In genomic region chr2:168087406-168087805, GRCh38 we compare ENCODE assay signal across 21 cellular contexts.
DNase-seq lines count a peak whose midpoint lies in the region; ATAC-seq, FAIRE-seq and TF ChIP-seq lines count a peak whose summit lies in the region.
"Had no signal": no experiment of that assay in that cellular context is flagged by ENCODE, and none has a peak within 500 bp of the region (broad histone marks: within the 10 kb centered on the region; RNA-seq: fewer than 3 reads in every experiment).

No MANE protein-coding gene starts in this region.

- H3K9ac ChIP-seq in mammary epithelial cell (ENCODE audit: insufficient read depth, low read length) (no peak overlapping the region), neural progenitor cell (no peak overlapping the region)

- no peaks in the 10 kb centered on the region for H3F3A ChIP-seq in neural progenitor cell (ENCODE audit: low read depth)

- dilution Hi-C loops in mammary epithelial cell (cut with HindIII; ENCODE audit: low sequenced_read_pairs), result no loop called here

- CTCF ChIA-PET in mammary epithelial cell (lab: Charles Lee; ENCODE audit: low non-redundant PET), result interaction anchor here (0.6 kb wide), 1 partner anchor 388 kb away, joined by 3 read pairs; no protein-coding TSS in a partner anchor
- CTCF ChIA-PET in CD8-positive, alpha-beta memory T cell (lab: Charles Lee), result no interaction called here

- no peak overlapping the region for H2AFZ ChIP-seq in mammary epithelial cell (ENCODE audit: low read depth, low read length)
- H2AFZ ChIP-seq in neural progenitor cell (replicated peaks), result no peak overlapping the region

- H3K9me3 ChIP-seq in breast epithelium, result no peaks in the 10 kb centered on the region
- H3K9me3 ChIP-seq in mammary epithelial cell (replicated peaks; ENCODE audit: insufficient read depth, low read length), result no peaks in the 10 kb centered on the region
- no peaks in the 10 kb centered on the region for H3K9me3 ChIP-seq in WERI-Rb-1 (ENCODE audit: severe bottlenecking)
- H3K9me3 ChIP-seq in neural progenitor cell (ENCODE audit: low read depth), result no peaks in the 10 kb centered on the region
- no peaks in the 10 kb centered on the region for H3K9me3 ChIP-seq in CD8-positive, alpha-beta memory T cell (ENCODE audit: low read length)
- H3K9me3 ChIP-seq: BE2C had no signal

- no peak for TF ChIP-seq CTCF in breast epithelium (IDR thresholded peaks at IDR 0.05)
- TF ChIP-seq CTCF in mammary epithelial cell (conservative IDR thresholded peaks at IDR 0.05 in 1 of 2, IDR thresholded peaks at IDR 0.05 in 1 of 2; ENCODE audit: extremely low read depth in 1 of 2, insufficient read depth in 1 of 2, low read depth in 1 of 2, low read length in 2 of 2), result no peak
- TF ChIP-seq CTCF in WERI-Rb-1 (IDR thresholded peaks at IDR 0.05; ENCODE audit: low read depth, low read length), result no peak
- TF ChIP-seq CTCF in neural progenitor cell (IDR thresholded peaks at IDR 0.05), result no peak

- H3K4me1 ChIP-seq in breast epithelium, result no peaks in the 10 kb centered on the region
- H3K4me1 ChIP-seq in mammary epithelial cell (ENCODE audit: insufficient read depth, low read length), result no peaks in the 10 kb centered on the region
- H3K4me1 ChIP-seq in neural progenitor cell, result peaks cover 23% of the 10 kb centered on the region
- peaks cover 5% of the 10 kb centered on the region for H3K4me1 ChIP-seq in CD8-positive, alpha-beta memory T cell (ENCODE audit: insufficient read depth, low read length)
- H3K4me1 ChIP-seq: BE2C had no signal

- TF ChIP-seq POLR2A in breast epithelium (IDR thresholded peaks at IDR 0.05) (no peak), GM12892 (IDR thresholded peaks at IDR 0.05; ENCODE audit: low read depth, low read length) (no peak)

- POLR2A ChIA-PET in CD8-positive, alpha-beta memory T cell (lab: Charles Lee), result no interaction called here

- no peak overlapping the region for H3K4me3 Mint-ChIP-seq in neural progenitor cell
- peak overlapping the region in 1 of 7 donors; percentile 24 for H3K4me3 Mint-ChIP-seq in CD8-positive, alpha-beta memory T cell
- no peak overlapping the region for H3K4me3 Mint-ChIP-seq in activated naive CD8-positive, alpha-beta T cell treated with anti-CD3 and anti-CD28 coated beads, Interleukin-2, amount 50 U/mL, for 24 hours
- H3K4me3 Mint-ChIP-seq: CD4-positive, alpha-beta memory T cell had no signal

- no peaks in the 10 kb centered on the region for H3K79me2 ChIP-seq in mammary epithelial cell (ENCODE audit: insufficient read depth, low read length)
- H3K79me2 ChIP-seq in neural progenitor cell (ENCODE audit: low read depth), result no peaks in the 10 kb centered on the region

- H3K36me3 ChIP-seq in breast epithelium (no peaks in the 10 kb centered on the region), mammary epithelial cell (ENCODE audit: insufficient read depth, low read length) (no peaks in the 10 kb centered on the region), WERI-Rb-1 (no peaks in the 10 kb centered on the region), neural progenitor cell (no peaks in the 10 kb centered on the region)
- no peaks in the 10 kb centered on the region for H3K36me3 ChIP-seq in CD8-positive, alpha-beta memory T cell (ENCODE audit: insufficient read depth, low read length)
- H3K36me3 ChIP-seq: BE2C had no signal

- peaks cover 4% of the 10 kb centered on the region for H3K27me3 Mint-ChIP-seq in neural progenitor cell (ENCODE audit: insufficient read depth, low read depth)
- H3K27me3 Mint-ChIP-seq in CD8-positive, alpha-beta memory T cell, result no peaks in the 10 kb centered on the region
- H3K27me3 Mint-ChIP-seq in activated naive CD8-positive, alpha-beta T cell treated with anti-CD3 and anti-CD28 coated beads, Interleukin-2, amount 50 U/mL, for 24 hours, result no peaks in the 10 kb centered on the region
- H3K27me3 Mint-ChIP-seq: CD4-positive, alpha-beta memory T cell had no signal

- H3K27me3 ChIP-seq in breast epithelium (no peaks in the 10 kb centered on the region), mammary epithelial cell (ENCODE audit: insufficient read depth, low read length) (no peaks in the 10 kb centered on the region), WERI-Rb-1 (ENCODE audit: insufficient read depth, low read depth, severe bottlenecking) (no peaks in the 10 kb centered on the region), neural progenitor cell (no peaks in the 10 kb centered on the region)
- H3K27me3 ChIP-seq in CD8-positive, alpha-beta memory T cell (ENCODE audit: insufficient read depth, low read length, poor library complexity, severe bottlenecking), result no peaks in the 10 kb centered on the region
- H3K27me3 ChIP-seq: BE2C had no signal

- H3K4me2 ChIP-seq in mammary epithelial cell (ENCODE audit: insufficient read depth, low read depth, low read length) (no peak overlapping the region), neural progenitor cell (no peak overlapping the region)

- H3K4me1 Mint-ChIP-seq in neural progenitor cell, result peaks cover 9% of the 10 kb centered on the region
- peaks cover 25 to 34% (median 30%) of the 10 kb centered on the region in 3 donors for H3K4me1 Mint-ChIP-seq in CD8-positive, alpha-beta memory T cell
- peaks cover 18% of the 10 kb centered on the region for H3K4me1 Mint-ChIP-seq in activated naive CD8-positive, alpha-beta T cell treated with anti-CD3 and anti-CD28 coated beads, Interleukin-2, amount 50 U/mL, for 24 hours

- H3K9me3 Mint-ChIP-seq in neural progenitor cell, result no peaks in the 10 kb centered on the region
- H3K9me3 Mint-ChIP-seq in CD8-positive, alpha-beta memory T cell, result no peaks in the 10 kb centered on the region
- no peaks in the 10 kb centered on the region for H3K9me3 Mint-ChIP-seq in activated naive CD8-positive, alpha-beta T cell treated with anti-CD3 and anti-CD28 coated beads, Interleukin-2, amount 50 U/mL, for 24 hours
- H3K9me3 Mint-ChIP-seq: CD4-positive, alpha-beta memory T cell had no signal

- H3K27ac ChIP-seq in breast epithelium, result peak overlapping the region; percentile 76 to 88
- H3K27ac ChIP-seq in mammary epithelial cell (ENCODE audit: insufficient read depth, low read depth, low read length), result no peak overlapping the region
- H3K27ac ChIP-seq in WERI-Rb-1, result no peak overlapping the region; the same call in 1 of the 2 replicates
- H3K27ac ChIP-seq in neural progenitor cell, result no peak overlapping the region
- no peak overlapping the region for H3K27ac ChIP-seq in CD8-positive, alpha-beta memory T cell (ENCODE audit: low read depth, low read length)

- ATAC-seq in activated naive CD8-positive, alpha-beta T cell treated with anti-CD3 and anti-CD28 coated beads, Interleukin-2, amount 50 U/mL, for 24 hours, result no peak
- ATAC-seq: K562, PC-3 had no signal

- in situ Hi-C loops in mammary epithelial cell (cut with MboI; ENCODE audit: low sequenced_read_pairs in 2 of 2), result no loop called here

- no peak overlapping the region for H3K27ac Mint-ChIP-seq in neural progenitor cell
- H3K27ac Mint-ChIP-seq in CD8-positive, alpha-beta memory T cell, result no peak overlapping the region
- no peak overlapping the region for H3K27ac Mint-ChIP-seq in activated naive CD8-positive, alpha-beta T cell treated with anti-CD3 and anti-CD28 coated beads, Interleukin-2, amount 50 U/mL, for 24 hours

- DNase-seq in breast epithelium (ENCODE audit: low spot score in 2 of 2) (no peak), mammary epithelial cell (no peak), WERI-Rb-1 (peak; percentile 77), neural progenitor cell (ENCODE audit: low spot score) (peak; percentile 2), GM12892 (ENCODE audit: insufficient read length) (no peak), SIG-M5 (lab: John Stamatoyannopoulos, UW) (no peak)
- no peak for DNase-seq in CD8-positive, alpha-beta memory T cell
- no peak for DNase-seq in activated naive CD8-positive, alpha-beta T cell treated with anti-CD3 and anti-CD28 coated beads, Interleukin-2, amount 50 U/mL, for 24 hours
- DNase-seq: 8988T; BE2C; Calu3; CD4-positive, alpha-beta memory T cell; NCI-H1105; NCI-H2081; NCI-H510A; NCI-H774; PC-3; RPMI8226; SHP77 treated with DMSO at 0.1 percent for 48 hours had no signal

- H3K36me3 Mint-ChIP-seq in neural progenitor cell, result peaks cover 3% of the 10 kb centered on the region
- H3K36me3 Mint-ChIP-seq in CD8-positive, alpha-beta memory T cell, result peaks cover 11 to 21% (median 12%) of the 10 kb centered on the region in 3 donors
- peaks cover 17% of the 10 kb centered on the region for H3K36me3 Mint-ChIP-seq in activated naive CD8-positive, alpha-beta T cell treated with anti-CD3 and anti-CD28 coated beads, Interleukin-2, amount 50 U/mL, for 24 hours (ENCODE audit: low read depth)

- no peak for FAIRE-seq in GM12892 (lab: Jason Lieb, UNC)
- FAIRE-seq: H1 had no signal

- H4K20me1 ChIP-seq in mammary epithelial cell (ENCODE audit: insufficient read depth, low read length), result no peaks in the 10 kb centered on the region
- no peaks in the 10 kb centered on the region for H4K20me1 ChIP-seq in neural progenitor cell (ENCODE audit: low read depth)

- BruUV-seq in mammary epithelial cell (replicated peaks; lab: Mats Ljungman, UMichigan), result no TSS peak

- WGBS in mammary epithelial cell (ENCODE audit: low coverage, missing lambda C conversion rate), result 46% methylated on average over 4 of the region's 4 CpGs

- intact Hi-C loops in breast epithelium (cut with DNase I; ENCODE audit: low total_unique reads) (no loop called here), mammary epithelial cell (cut with micrococcal nuclease) (no loop called here)

- peak overlapping the region in 1 of 3 donors; percentile 34 for H3K4me3 ChIP-seq in breast epithelium
- H3K4me3 ChIP-seq in mammary epithelial cell (replicated peaks in 1 of 3; ENCODE audit: insufficient read depth in 1 of 3, low read depth in 2 of 3, low read length in 3 of 3), result no peak overlapping the region
- H3K4me3 ChIP-seq in WERI-Rb-1 (ENCODE audit: low read depth, low read length), result no peak overlapping the region
- H3K4me3 ChIP-seq in neural progenitor cell, result no peak overlapping the region
- no peak overlapping the region for H3K4me3 ChIP-seq in CD8-positive, alpha-beta memory T cell (ENCODE audit: low read length)
- H3K4me3 ChIP-seq: K562 had no signal

Comparison
In these comparisons a context has a peak if more than half of its experiments do, and no peak if none do; other contexts are left out.
1. H3K27ac ChIP-seq: peak in breast epithelium (2 of 2); none in mammary epithelial cell (single experiment), WERI-Rb-1 (single experiment), neural progenitor cell (single experiment) and CD8-positive, alpha-beta memory T cell (single experiment).
2. DNase-seq: peak in WERI-Rb-1 (single experiment) and neural progenitor cell (single experiment); none in breast epithelium (0 of 2), mammary epithelial cell (single experiment), CD8-positive, alpha-beta memory T cell (0 of 5), activated naive CD8-positive, alpha-beta T cell treated with anti-CD3 and anti-CD28 coated beads, Interleukin-2, amount 50 U/mL, for 24 hours (single experiment), GM12892 (single experiment) and SIG-M5 (single experiment).